19 cellular contexts compared by ENCODE assay signal in genomic region chr9:105539452-105539851, GRCh38. TPM values are rescaled to one million over a fixed set of nuclear protein-coding genes. Genes with fewer than 3 reads are reported as not detected.
A peak's percentile ranks its signal among the peaks of the same experiment; 100 is the strongest.
DNase-seq lines count a peak whose midpoint lies in the region; ATAC-seq and TF ChIP-seq lines count a peak whose summit lies in the region.
"Had no signal": no experiment of that assay in that cellular context is flagged by ENCODE, and none has a peak within 500 bp of the region (broad histone marks: within the 10 kb centered on the region; RNA-seq: fewer than 3 reads in every experiment).

No MANE protein-coding gene starts in this region.

- no peak overlapping the region for H3K27ac Mint-ChIP-seq in activated naive CD8-positive, alpha-beta T cell treated with anti-CD3 and anti-CD28 coated beads, Interleukin-2, amount 50 U/mL, for 24 hours
- no peak overlapping the region for H3K27ac Mint-ChIP-seq in activated naive CD8-positive, alpha-beta T cell treated with anti-CD3 and anti-CD28 coated beads for 36 hours
- H3K27ac Mint-ChIP-seq in type B pancreatic cell: no peak overlapping the region
- H3K27ac Mint-ChIP-seq: activated CD4-positive, alpha-beta T cell treated with anti-CD3 and anti-CD28 coated beads for 36 hours; natural killer cell had no signal

- no peaks in the 10 kb centered on the region for H3K36me3 Mint-ChIP-seq in activated naive CD8-positive, alpha-beta T cell treated with anti-CD3 and anti-CD28 coated beads, Interleukin-2, amount 50 U/mL, for 24 hours (ENCODE audit: low read depth)
- H3K36me3 Mint-ChIP-seq in activated naive CD8-positive, alpha-beta T cell treated with anti-CD3 and anti-CD28 coated beads for 36 hours: no peaks in the 10 kb centered on the region
- peaks cover 8% of the 10 kb centered on the region for H3K36me3 Mint-ChIP-seq in type B pancreatic cell
- H3K36me3 Mint-ChIP-seq: natural killer cell had no signal

- intact Hi-C loops in Right ventricle myocardium superior (cut with DNase I): no loop called here

- DNase-seq in activated naive CD8-positive, alpha-beta T cell treated with anti-CD3 and anti-CD28 coated beads, Interleukin-2, amount 50 U/mL, for 24 hours: peak; percentile 8
- no peak for DNase-seq in activated naive CD8-positive, alpha-beta T cell treated with anti-CD3 and anti-CD28 coated beads for 36 hours
- DNase-seq in NB4 (ENCODE audit: low read depth): peak; percentile 19
- no peak for DNase-seq in choroid plexus epithelial cell (ENCODE audit: low read depth)
- no peak for DNase-seq in type B pancreatic cell (ENCODE audit: extremely low spot score, unreplicated experiment)
- DNase-seq in GM03348 (ENCODE audit: low spot score): no peak
- no peak for DNase-seq in Right ventricle myocardium superior
- DNase-seq: activated CD4-positive, alpha-beta T cell treated with anti-CD3 and anti-CD28 coated beads for 36 hours; activated naive CD4-positive, alpha-beta T cell; cortex of kidney; heart left ventricle; mammary epithelial cell; natural killer cell; NCI-H1105 treated with DMSO at 0.1 percent for 48 hours; SIG-M5; stimulated activated CD4-positive, alpha-beta T cell treated with anti-CD3 and anti-CD28 coated beads, Interleukin-15, amount 100 ng/mL, for 24 hours; T1000 had no signal

- H3K4me1 Mint-ChIP-seq in activated naive CD8-positive, alpha-beta T cell treated with anti-CD3 and anti-CD28 coated beads, Interleukin-2, amount 50 U/mL, for 24 hours: peaks cover 23% of the 10 kb centered on the region
- peaks cover 18% of the 10 kb centered on the region for H3K4me1 Mint-ChIP-seq in activated naive CD8-positive, alpha-beta T cell treated with anti-CD3 and anti-CD28 coated beads for 36 hours
- no peaks in the 10 kb centered on the region for H3K4me1 Mint-ChIP-seq in type B pancreatic cell (ENCODE audit: unreplicated experiment)
- H3K4me1 Mint-ChIP-seq: natural killer cell had no signal

- H3K27me3 Mint-ChIP-seq in activated naive CD8-positive, alpha-beta T cell treated with anti-CD3 and anti-CD28 coated beads, Interleukin-2, amount 50 U/mL, for 24 hours: no peaks in the 10 kb centered on the region
- peaks cover 7% of the 10 kb centered on the region for H3K27me3 Mint-ChIP-seq in activated naive CD8-positive, alpha-beta T cell treated with anti-CD3 and anti-CD28 coated beads for 36 hours
- H3K27me3 Mint-ChIP-seq in type B pancreatic cell: no peaks in the 10 kb centered on the region
- H3K27me3 Mint-ChIP-seq: activated CD4-positive, alpha-beta T cell treated with anti-CD3 and anti-CD28 coated beads for 36 hours had no signal

- TF ChIP-seq CTCF in NB4 (IDR thresholded peaks at IDR 0.05; ENCODE audit: low read depth, low read length) (no peak), choroid plexus epithelial cell (conservative IDR thresholded peaks at IDR 0.05; ENCODE audit: low read depth, low read length) (peak; percentile 18), type B pancreatic cell (conservative IDR thresholded peaks at IDR 0.05) (peak; percentile 39)

- H3K9me3 Mint-ChIP-seq in activated naive CD8-positive, alpha-beta T cell treated with anti-CD3 and anti-CD28 coated beads, Interleukin-2, amount 50 U/mL, for 24 hours: no peaks in the 10 kb centered on the region
- peaks cover 1% of the 10 kb centered on the region for H3K9me3 Mint-ChIP-seq in activated naive CD8-positive, alpha-beta T cell treated with anti-CD3 and anti-CD28 coated beads for 36 hours
- no peaks in the 10 kb centered on the region for H3K9me3 Mint-ChIP-seq in type B pancreatic cell
- H3K9me3 Mint-ChIP-seq: natural killer cell had no signal

- H3K4me3 ChIP-seq in NB4 (ENCODE audit: low read depth, low read length): no peak overlapping the region
- no peak overlapping the region for H3K4me3 ChIP-seq in choroid plexus epithelial cell (ENCODE audit: low read depth, low read length)
- H3K4me3 ChIP-seq: heart left ventricle, vagina had no signal

- no peak overlapping the region for H3K4me3 Mint-ChIP-seq in activated naive CD8-positive, alpha-beta T cell treated with anti-CD3 and anti-CD28 coated beads, Interleukin-2, amount 50 U/mL, for 24 hours
- H3K4me3 Mint-ChIP-seq in activated naive CD8-positive, alpha-beta T cell treated with anti-CD3 and anti-CD28 coated beads for 36 hours: no peak overlapping the region
- no peak overlapping the region for H3K4me3 Mint-ChIP-seq in type B pancreatic cell
- H3K4me3 Mint-ChIP-seq: activated CD4-positive, alpha-beta T cell treated with anti-CD3 and anti-CD28 coated beads for 36 hours; natural killer cell had no signal

- ATAC-seq in activated naive CD8-positive, alpha-beta T cell treated with anti-CD3 and anti-CD28 coated beads, Interleukin-2, amount 50 U/mL, for 24 hours: no peak
- no peak for ATAC-seq in Right ventricle myocardium superior (ENCODE audit: poor library complexity)
- ATAC-seq in GM19324 (IDR thresholded peaks at IDR 0.05; ENCODE audit: low FRiP score, unreplicated experiment): no peak
- ATAC-seq: activated CD4-positive, alpha-beta T cell treated with anti-CD3 and anti-CD28 coated beads for 36 hours; heart left ventricle; natural killer cell had no signal

- no peak for TF ChIP-seq POLR2A in NB4 (IDR thresholded peaks at IDR 0.05; ENCODE audit: extremely low read depth, insufficient read length)

RNA-seq across cellular contexts. Expression of gene FKTN, which starts 18.5 kb away (rescaled TPM):
- 10 to 100 TPM; 15.8 to 20.7 TPM for total RNA-seq in activated naive CD8-positive, alpha-beta T cell treated with anti-CD3 and anti-CD28 coated beads for 36 hours
- total RNA-seq in type B pancreatic cell (ENCODE audit: low replicate concordance) (15.8 and 22.1 TPM in 2 replicates), Right ventricle myocardium superior (6.3 TPM)

Comparison
In these comparisons a context has a peak if more than half of its experiments do, and no peak if none do; other contexts are left out.
1. DNase-seq: peak in activated naive CD8-positive, alpha-beta T cell treated with anti-CD3 and anti-CD28 coated beads, Interleukin-2, amount 50 U/mL, for 24 hours (single experiment) and NB4 (single experiment); none in activated naive CD8-positive, alpha-beta T cell treated with anti-CD3 and anti-CD28 coated beads for 36 hours (single experiment), choroid plexus epithelial cell (single experiment), type B pancreatic cell (single experiment), GM03348 (single experiment) and Right ventricle myocardium superior (single experiment).